In genomic region chr1:44867801-44868200, GRCh38 we compare ENCODE assay signal across 11 cellular contexts. TPM values are rescaled to one million over a fixed set of nuclear protein-coding genes. Genes with fewer than 3 reads are reported as not detected.
"Had no signal": no experiment of that assay in that cellular context is flagged by ENCODE, and none has a peak within 500 bp of the region (broad histone marks: within the 10 kb centered on the region; RNA-seq: fewer than 3 reads in every experiment).

No MANE protein-coding gene starts in this region.

- H3K4me1 ChIP-seq: HAP-1 had no signal

- H3K9me3 Mint-ChIP-seq: HFFc6, IgD-negative memory B cell had no signal

- H3K27ac ChIP-seq: GM23248, HL-60 had no signal

- H3K4me3 ChIP-seq: GM23248, HAP-1 had no signal

- H3K4me3 Mint-ChIP-seq: HFFc6, IgD-negative memory B cell had no signal

- FAIRE-seq: HepG2 had no signal

- H2AFZ ChIP-seq: GM23248 had no signal

- H3K27me3 Mint-ChIP-seq: IgD-negative memory B cell had no signal

- H3K9ac ChIP-seq: GM23248 had no signal

- H3K9me3 ChIP-seq: HAP-1 had no signal

- H3K27ac Mint-ChIP-seq: HFFc6, IgD-negative memory B cell had no signal

- ATAC-seq: HCT116, HepG2 had no signal

- DNase-seq: GM23248, GOT3, H7, HFFc6, KG1 had no signal

RNA-seq across cellular contexts. Expression of gene PTCH2, which starts 24.7 kb away (rescaled TPM):
- total RNA-seq: HT1080 had no signal

RNA-seq across cellular contexts. Expression of gene BTBD19, which starts 59.5 kb away (rescaled TPM):
- polyA plus RNA-seq: IgD-negative memory B cell had no signal
